ENCODE assay signal across 26 cellular contexts in the genomic region with DNA sequence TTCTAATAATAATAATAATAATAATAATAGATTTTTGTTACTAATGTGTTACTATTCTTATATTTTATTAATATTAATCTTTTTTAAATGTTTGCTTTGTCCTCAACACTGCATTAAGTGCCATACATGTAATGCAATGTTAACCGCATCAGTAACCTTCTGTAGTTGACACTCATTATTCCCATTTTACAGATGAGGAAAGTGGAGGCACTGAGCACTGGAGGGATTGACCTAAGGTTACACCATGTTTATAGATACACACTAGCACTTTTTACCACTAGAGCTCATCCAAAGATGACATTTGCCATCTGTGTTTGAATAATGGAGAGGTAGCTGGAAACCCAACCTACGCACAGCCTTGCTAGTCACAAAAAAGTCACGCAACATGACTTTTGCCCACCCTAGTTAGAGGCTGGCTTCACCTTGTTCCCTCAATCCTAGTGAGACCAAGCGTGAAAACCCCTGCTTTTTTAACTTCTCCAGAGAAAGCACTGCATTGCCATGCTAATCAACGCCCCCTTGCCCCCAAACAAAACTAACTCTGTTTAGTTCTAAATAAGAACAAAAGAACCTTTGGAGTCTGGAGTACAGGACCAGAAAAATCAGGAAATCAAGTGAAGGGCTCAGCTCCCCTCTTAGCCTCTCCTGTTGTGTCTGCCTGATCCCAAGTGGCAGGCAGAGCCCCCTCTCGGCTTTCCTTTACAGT. TPM values are rescaled to one million over a fixed set of nuclear protein-coding genes. Genes with fewer than 3 reads are reported as not detected.
DNase-seq lines count a peak whose midpoint lies in the region; ATAC-seq, FAIRE-seq and TF ChIP-seq lines count a peak whose summit lies in the region.
"Had no signal": no experiment of that assay in that cellular context is flagged by ENCODE, and none has a peak within 500 bp of the region (broad histone marks: within the 10 kb centered on the region; RNA-seq: fewer than 3 reads in every experiment).

No MANE protein-coding gene starts in this region.

- TF ChIP-seq EP300 in K562 (IDR thresholded peaks at IDR 0.05; ENCODE audit: low read length), result no peak

- H3K9me3 ChIP-seq in HUES48 (ENCODE audit: control insufficient read depth, insufficient read depth, low read length) (no peaks in the 10 kb centered on the region), K562 (replicated peaks; ENCODE audit: control insufficient read depth, insufficient read depth, low read depth, low read length) (no peaks in the 10 kb centered on the region)
- H3K9me3 ChIP-seq: heart left ventricle, upper lobe of left lung had no signal

- 84% methylated on average over 6 of the region's 6 CpGs for WGBS in K562 (ENCODE audit: insufficient coverage, low coverage, missing lambda C conversion rate)
- WGBS in lower leg skin, 2 donors, result 94 to 97% methylated on average over 6 of the region's 6 CpGs

- CTCF ChIA-PET in K562 (lab: Yijun Ruan, JAX; ENCODE audit: low intra/inter-chr PET ratio), result no interaction called here

- TF ChIP-seq POLR2A in K562 (conservative IDR thresholded peaks at IDR 0.05), result no peak
- no peak for TF ChIP-seq POLR2A in lower leg skin (IDR thresholded peaks at IDR 0.05)

- peak overlapping the region; percentile 10; the same call in 1 of the 2 replicates for H3K4me3 ChIP-seq in HUES48 (ENCODE audit: low read depth, low read length)
- no peak overlapping the region for H3K4me3 ChIP-seq in K562
- H3K4me3 ChIP-seq in lower leg skin (ENCODE audit: low read depth, poor library complexity, severe bottlenecking), result no peak overlapping the region
- H3K4me3 ChIP-seq: SJSA1 had no signal

- H3K4me3 Mint-ChIP-seq in neural crest cell (peak overlapping the region; percentile 80), progenitor cell of endocrine pancreas (ENCODE audit: low read depth) (no peak overlapping the region)

- H3K27ac ChIP-seq in C4-2B, result peak overlapping the region; percentile 99
- H3K27ac ChIP-seq in HUES48 (ENCODE audit: low read depth, low read length), result peak overlapping the region; percentile 78
- H3K27ac ChIP-seq in K562 (ENCODE audit: extremely low read depth, low read depth, low read length), result no peak overlapping the region
- H3K27ac ChIP-seq: epithelial cell of prostate, SJSA1 had no signal

- peaks cover 39% of the 10 kb centered on the region for H3K27me3 Mint-ChIP-seq in neural crest cell (ENCODE audit: low read depth)
- peaks cover 58% of the 10 kb centered on the region for H3K27me3 Mint-ChIP-seq in progenitor cell of endocrine pancreas
- H3K27me3 Mint-ChIP-seq: activated CD4-positive, alpha-beta T cell treated with anti-CD3 and anti-CD28 coated beads, Interleukin-2, amount 10 ng/mL, durations not matched to agents 7 days and 5 days; activated naive CD8-positive, alpha-beta T cell had no signal

- H4K20me1 ChIP-seq in K562 (replicated peaks; ENCODE audit: control insufficient read depth, insufficient read depth, low read length), result no peaks in the 10 kb centered on the region

- H3K9me3 Mint-ChIP-seq in neural crest cell, result no peaks in the 10 kb centered on the region
- no peaks in the 10 kb centered on the region for H3K9me3 Mint-ChIP-seq in progenitor cell of endocrine pancreas (ENCODE audit: low read depth)
- H3K9me3 Mint-ChIP-seq: activated CD4-positive, alpha-beta T cell treated with anti-CD3 and anti-CD28 coated beads, Interleukin-2, amount 10 ng/mL, durations not matched to agents 7 days and 5 days; CD8-positive, alpha-beta T cell had no signal

- in situ Hi-C loops in K562 (cut with MboI), result no loop called here

- H3K4me2 ChIP-seq in K562 (ENCODE audit: insufficient read depth, low read length), result no peak overlapping the region

- peaks cover 59% of the 10 kb centered on the region for H3K4me1 ChIP-seq in HUES48 (ENCODE audit: control insufficient read depth, insufficient read depth, low read length)
- H3K4me1 ChIP-seq in K562 (replicated peaks in 1 of 2; ENCODE audit: control insufficient read depth in 2 of 2, insufficient read depth in 2 of 2, low read length in 2 of 2), result peaks cover 8 to 22% of the 10 kb centered on the region in 2 experiments

- H3K27me3 ChIP-seq in HUES48 (ENCODE audit: control insufficient read depth, insufficient read depth, low read length) (peaks cover 37% of the 10 kb centered on the region), K562 (ENCODE audit: control insufficient read depth in 2 of 2, insufficient read depth in 2 of 2, low read length in 2 of 2) (peaks cover 7 to 12% of the 10 kb centered on the region in 2 experiments; a peak in 4 of 5 replicates)

- H3K79me2 ChIP-seq in K562 (ENCODE audit: control insufficient read depth, insufficient read depth, low read length), result no peaks in the 10 kb centered on the region

- H3K9ac ChIP-seq in HUES48 (ENCODE audit: low read depth, low read length) (0 out of 2 replicates have a peak overlapping the region, but pooled peaks have one; percentile 28), K562 (ENCODE audit: insufficient read depth in 1 of 2, low read depth in 2 of 2, low read length in 2 of 2) (no peak overlapping the region)

- H3K36me3 Mint-ChIP-seq in neural crest cell (ENCODE audit: low read depth), result no peaks in the 10 kb centered on the region
- H3K36me3 Mint-ChIP-seq in progenitor cell of endocrine pancreas (ENCODE audit: insufficient read depth), result no peaks in the 10 kb centered on the region
- H3K36me3 Mint-ChIP-seq: activated naive CD8-positive, alpha-beta T cell had no signal

- H3K27ac Mint-ChIP-seq in neural crest cell (ENCODE audit: unreplicated experiment) (peak overlapping the region; percentile 82), progenitor cell of endocrine pancreas (no peak overlapping the region)

- intact Hi-C loops in K562 (cut with micrococcal nuclease) (no loop called here), lower leg skin (cut with DNase I; ENCODE audit: low total_unique reads) (no loop called here), head of caudate nucleus (cut with DNase I) (loop anchor here (10.0 kb wide), 1 partner anchor 141 kb away; no protein-coding TSS in a partner anchor)

- ATAC-seq in K562, result no peak
- ATAC-seq: activated CD8-positive, alpha-beta memory T cell treated with anti-CD3 and anti-CD28 coated beads, Interleukin-2, amount 10 ng/mL, durations not matched to agents 7 days and 5 days; CD8-positive, alpha-beta T cell; heart left ventricle; left ventricle myocardium superior had no signal

- H3K9me1 ChIP-seq in K562 (ENCODE audit: control insufficient read depth, insufficient read depth, low read length), result no peaks in the 10 kb centered on the region

- POLR2A ChIA-PET in K562 (lab: Yijun Ruan, JAX), result no interaction called here

- TF ChIP-seq CTCF in C4-2B (conservative IDR thresholded peaks at IDR 0.05), result no peak
- TF ChIP-seq CTCF in K562 (IDR thresholded peaks at IDR 0.05 in 2 of 3, conservative IDR thresholded peaks at IDR 0.05 in 1 of 3; ENCODE audit: insufficient read depth in 2 of 3, low read depth in 1 of 3, low read length in 3 of 3), result no peak
- TF ChIP-seq CTCF in neural crest cell (conservative IDR thresholded peaks at IDR 0.05), result no peak
- no peak for TF ChIP-seq CTCF in lower leg skin (IDR thresholded peaks at IDR 0.05)
- TF ChIP-seq CTCF in progenitor cell of endocrine pancreas (IDR thresholded peaks at IDR 0.05; ENCODE audit: unreplicated experiment), result no peak

- H2AFZ ChIP-seq in K562 (ENCODE audit: low read depth, low read length), result no peak overlapping the region

- no peak for FAIRE-seq in K562 (lab: Jason Lieb, UNC)
- FAIRE-seq: astrocyte, G401.6, HTR-8/SVneo, RCC 7860 had no signal

- BruUV-seq in K562 (replicated peaks; lab: Mats Ljungman, UMichigan), result no TSS peak

- DNase-seq in K562 (ENCODE audit: extremely low read depth in 1 of 4, low spot score in 3 of 4), result no peak
- DNase-seq in neural crest cell (ENCODE audit: low read depth, low spot score), result no peak
- DNase-seq in lower leg skin (ENCODE audit: low spot score in 2 of 2), result no peak
- no peak for DNase-seq in NCI-H524 treated with DMSO at 0.1 percent for 48 hours (lab: John Stamatoyannopoulos, UW)
- DNase-seq in head of caudate nucleus, result no peak
- DNase-seq in progenitor cell of endocrine pancreas (ENCODE audit: low spot score, unreplicated experiment), result no peak
- DNase-seq: activated CD4-positive, alpha-beta T cell treated with anti-CD3 and anti-CD28 coated beads, Interleukin-2, amount 10 ng/mL, durations not matched to agents 7 days and 5 days; activated CD8-positive, alpha-beta memory T cell treated with anti-CD3 and anti-CD28 coated beads, Interleukin-2, amount 10 ng/mL, durations not matched to agents 7 days and 5 days; CD8-positive, alpha-beta T cell; DMS153; heart left ventricle; left ventricle myocardium superior; NCI-H1105 treated with DMSO at 0.1 percent for 48 hours; NCI-H2081 treated with DMSO at 0.1 percent for 48 hours; occipital lobe; T-helper 2 cell; upper lobe of left lung had no signal

- no peaks in the 10 kb centered on the region for H3K36me3 ChIP-seq in HUES48 (ENCODE audit: control insufficient read depth, insufficient read depth, low read length)
- no peaks in the 10 kb centered on the region for H3K36me3 ChIP-seq in K562 (ENCODE audit: control insufficient read depth, insufficient read depth, low read length)
- H3K36me3 ChIP-seq: heart left ventricle, SJSA1, upper lobe of left lung had no signal

- H3K4me1 Mint-ChIP-seq in neural crest cell (peaks cover 32% of the 10 kb centered on the region), progenitor cell of endocrine pancreas (ENCODE audit: low read depth) (peaks cover 6% of the 10 kb centered on the region)

- no peak for TF ChIP-seq RAD21 in K562 (CRISPR knock-in tag; conservative IDR thresholded peaks at IDR 0.05 in 1 of 2, IDR thresholded peaks at IDR 0.05 in 1 of 2)

RNA-seq across cellular contexts. Expression of a gene that starts 2.3 kb away (rescaled TPM):
- total RNA-seq in K562 (2011; cell fraction: chromatin; rRNA removed; ENCODE audit: low replicate concordance), result 5.9 and 6.9 TPM in 2 replicates
- 2.2 and 3.3 TPM in 2 replicates for total RNA-seq in K562 (2011; cell fraction: nucleolus; rRNA removed)
- 3.2 and 7.3 TPM in 2 replicates for total RNA-seq in K562 (2011; cell fraction: nucleoplasm; rRNA removed)
- total RNA-seq in K562 (2014; rRNA removed) (1.7 and 1.8 TPM in 2 replicates), K562 (2014; rRNA removed; fragmentation: Illumina TruSeq; extraction: Trizol) (2.1 and 3.1 TPM in 2 replicates), K562 (2015; rRNA removed; fragmentation: Illumina TruSeq; extraction: Trizol) (1.6 and 2.1 TPM in 2 replicates), K562 (2021) (1.1 and 1.6 TPM in 2 replicates), neural crest cell (5.0 and 6.2 TPM in 2 replicates), lower leg skin (10 to 100 TPM in 1 of 4 donors, 1 to 10 TPM in 3; 4.3 to 16.8 (median 7.8) TPM), progenitor cell of endocrine pancreas (2.6 and 4.9 TPM in 2 replicates)
- polyA plus RNA-seq in K562 (2011; rRNA removed) (0.64 and 1.4 TPM in 2 replicates), K562 (2014; fragmentation: Illumina TruSeq; extraction: Trizol) (3.8 and 5.6 TPM in 2 replicates), K562 (2014; fragmentation: Nextera tagmentation; extraction: Ambion mirVana) (1 to 10 TPM; 1.0 to 1.8 TPM), K562 (2014; rRNA removed) (3.7 and 3.8 TPM in 2 replicates)
- 1.3 and 1.8 TPM in 2 replicates for polyA plus RNA-seq in K562 (2011; cell fraction: cytosol; rRNA removed)
- 1.6 and 1.9 TPM in 2 replicates for polyA plus RNA-seq in K562 (2011; cell fraction: nucleus; rRNA removed)
- polyA plus RNA-seq in K562 (2012), result 1.5 and 2.5 TPM in 2 replicates
- polyA minus RNA-seq in K562 (2011; rRNA and poly(A)+ RNA removed), result 1.3 and 3.0 TPM in 2 replicates
- not detected in 2 replicates for polyA minus RNA-seq in K562 (2011; cell fraction: cytosol; rRNA and poly(A)+ RNA removed)
- polyA minus RNA-seq in K562 (2011; cell fraction: nucleus; rRNA and poly(A)+ RNA removed), result 0.81 and 1.9 TPM in 2 replicates
- total RNA-seq: SJSA1 had no signal

RNA-seq across cellular contexts. Expression of a gene that starts 2.7 kb away (rescaled TPM):
- 0.14 and 0.33 TPM in 2 replicates for total RNA-seq in K562 (2011; cell fraction: chromatin; rRNA removed; ENCODE audit: low replicate concordance)
- total RNA-seq in K562 (2011; cell fraction: nucleolus; rRNA removed), result 0.17 TPM in 1 of 2 replicates, not detected in the other
- total RNA-seq in K562 (2011; cell fraction: nucleoplasm; rRNA removed), result 0.23 and 0.51 TPM in 2 replicates
- total RNA-seq in K562 (2014; rRNA removed), result 0.04 and 0.05 TPM in 2 replicates
- 0.15 and 0.26 TPM in 2 replicates for total RNA-seq in K562 (2014; rRNA removed; fragmentation: Illumina TruSeq; extraction: Trizol)
- total RNA-seq in K562 (2015; rRNA removed; fragmentation: Illumina TruSeq; extraction: Trizol), result 0.11 and 0.15 TPM in 2 replicates
- 0.16 and 0.42 TPM in 2 replicates for total RNA-seq in K562 (2021)
- polyA plus RNA-seq in K562 (2011; rRNA removed), result 0.05 and 0.11 TPM in 2 replicates
- 0.04 TPM in 1 of 2 replicates, not detected in the other for polyA plus RNA-seq in K562 (2011; cell fraction: cytosol; rRNA removed)
- 0.10 and 0.11 TPM in 2 replicates for polyA plus RNA-seq in K562 (2011; cell fraction: nucleus; rRNA removed)
- polyA plus RNA-seq in K562 (2012), result 0.17 and 0.21 TPM in 2 replicates
- 0.11 and 0.31 TPM in 2 replicates for polyA plus RNA-seq in K562 (2014; fragmentation: Illumina TruSeq; extraction: Trizol)
- polyA plus RNA-seq in K562 (2014; fragmentation: Nextera tagmentation; extraction: Ambion mirVana), result under 1 TPM; 0.08 to 0.27 TPM
- 0.07 and 0.15 TPM in 2 replicates for polyA plus RNA-seq in K562 (2014; rRNA removed)
- 0.39 TPM in 1 of 2 replicates, not detected in the other for polyA minus RNA-seq in K562 (2011; rRNA and poly(A)+ RNA removed)
- polyA minus RNA-seq in K562 (2011; cell fraction: cytosol; rRNA and poly(A)+ RNA removed), result 0.67 and 1.3 TPM in 2 replicates
- 0.27 TPM in 1 of 2 replicates, not detected in the other for polyA minus RNA-seq in K562 (2011; cell fraction: nucleus; rRNA and poly(A)+ RNA removed)
- total RNA-seq in neural crest cell, result 0.23 and 0.66 TPM in 2 replicates
- total RNA-seq in lower leg skin, result 10 to 100 TPM in 1 of 4 donors, 1 to 10 TPM in 3; 2.7 to 10.3 (median 7.8) TPM
- total RNA-seq in progenitor cell of endocrine pancreas, result 0.12 and 0.24 TPM in 2 replicates
- total RNA-seq: left ventricle myocardium superior, SJSA1 had no signal

RNA-seq across cellular contexts. Expression of a gene that starts 45.8 kb away (rescaled TPM):
- 14.4 and 17.0 TPM in 2 replicates for total RNA-seq in K562 (2011; cell fraction: chromatin; rRNA removed; ENCODE audit: low replicate concordance)
- 12.1 and 12.7 TPM in 2 replicates for total RNA-seq in K562 (2011; cell fraction: nucleolus; rRNA removed)
- total RNA-seq in K562 (2011; cell fraction: nucleoplasm; rRNA removed), result 14.9 and 16.1 TPM in 2 replicates
- total RNA-seq in K562 (2014; rRNA removed), result 22.6 and 30.9 TPM in 2 replicates
- 52.6 and 57.9 TPM in 2 replicates for total RNA-seq in K562 (2014; rRNA removed; fragmentation: Illumina TruSeq; extraction: Trizol)
- 44.8 and 47.0 TPM in 2 replicates for total RNA-seq in K562 (2015; rRNA removed; fragmentation: Illumina TruSeq; extraction: Trizol)
- 41.1 and 43.2 TPM in 2 replicates for total RNA-seq in K562 (2021)
- 54.0 and 59.2 TPM in 2 replicates for polyA plus RNA-seq in K562 (2011; rRNA removed)
- polyA plus RNA-seq in K562 (2011; cell fraction: cytosol; rRNA removed), result 29.8 and 49.7 TPM in 2 replicates
- polyA plus RNA-seq in K562 (2011; cell fraction: nucleus; rRNA removed), result 38.0 and 55.7 TPM in 2 replicates
- polyA plus RNA-seq in K562 (2012), result 51.0 and 61.3 TPM in 2 replicates
- 75.2 and 92.2 TPM in 2 replicates for polyA plus RNA-seq in K562 (2014; fragmentation: Illumina TruSeq; extraction: Trizol)
- polyA plus RNA-seq in K562 (2014; fragmentation: Nextera tagmentation; extraction: Ambion mirVana), result 10 to 100 TPM; 56.9 to 74.5 TPM
- 34.8 and 41.8 TPM in 2 replicates for polyA plus RNA-seq in K562 (2014; rRNA removed)
- 32.1 and 35.0 TPM in 2 replicates for polyA minus RNA-seq in K562 (2011; rRNA and poly(A)+ RNA removed)
- polyA minus RNA-seq in K562 (2011; cell fraction: cytosol; rRNA and poly(A)+ RNA removed), result 8.7 and 11.4 TPM in 2 replicates
- polyA minus RNA-seq in K562 (2011; cell fraction: nucleus; rRNA and poly(A)+ RNA removed), result 9.0 and 16.4 TPM in 2 replicates
- 85.1 and 87.5 TPM in 2 replicates for total RNA-seq in neural crest cell
- total RNA-seq in lower leg skin, result 10 to 100 TPM; 25.8 to 55.0 (median 46.2) TPM
- total RNA-seq in progenitor cell of endocrine pancreas, result 58.3 and 61.4 TPM in 2 replicates
